Comparison of ENCODE assay signal across 37 cellular contexts in the genomic region with DNA sequence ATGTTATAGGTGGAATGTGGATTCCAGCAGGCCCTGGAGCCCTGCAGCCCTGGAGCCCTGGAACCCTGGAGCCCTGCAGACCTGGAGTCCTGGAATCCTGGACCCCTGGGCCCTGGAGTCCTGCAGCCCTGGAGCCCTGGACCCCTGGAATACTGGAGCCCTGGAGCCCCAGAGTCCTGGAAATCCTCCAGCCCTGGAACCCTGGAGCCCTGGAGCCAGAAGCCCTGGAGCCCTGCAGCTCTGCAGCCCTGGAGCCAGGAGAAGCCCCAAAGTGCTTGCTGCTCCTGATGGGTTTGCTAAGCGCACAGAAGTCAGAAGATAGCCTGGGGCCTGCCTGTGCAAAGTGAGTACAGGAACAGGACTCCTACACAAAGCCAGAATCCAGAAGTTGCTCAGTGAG.
A peak's percentile ranks its signal among the peaks of the same experiment; 100 is the strongest.
DNase-seq lines count a peak whose midpoint lies in the region; ATAC-seq, FAIRE-seq and TF ChIP-seq lines count a peak whose summit lies in the region.
"Had no signal": no experiment of that assay in that cellular context is flagged by ENCODE, and none has a peak within 500 bp of the region (broad histone marks: within the 10 kb centered on the region; RNA-seq: fewer than 3 reads in every experiment).

No MANE protein-coding gene starts in this region.

- peaks cover 7 to 10% (median 8%) of the 10 kb centered on the region in 3 donors for H3K4me1 Mint-ChIP-seq in T-cell

- no peaks in the 10 kb centered on the region for H3K36me3 Mint-ChIP-seq in T-cell
- H3K36me3 Mint-ChIP-seq: CD14-positive monocyte; CD4-positive, alpha-beta memory T cell; CD4-positive, CD25-positive, alpha-beta regulatory T cell; CD8-positive, alpha-beta memory T cell; CD8-positive, alpha-beta T cell had no signal

- POLR2A ChIA-PET in T-cell (lab: Charles Lee), result no interaction called here

- TF ChIP-seq POLR2A in esophagus muscularis mucosa (IDR thresholded peaks at IDR 0.05; ENCODE audit: low read depth), result no peak

- no peak for TF ChIP-seq EP300 in esophagus muscularis mucosa (IDR thresholded peaks at IDR 0.05)

- no peak for ATAC-seq in T-cell (replicated peaks in 1 of 4)
- ATAC-seq: CD8-positive, alpha-beta T cell had no signal

- H3K36me3 ChIP-seq in right atrium auricular region (no peaks in the 10 kb centered on the region), left ventricle myocardium inferior (no peaks in the 10 kb centered on the region), esophagus muscularis mucosa (no peaks in the 10 kb centered on the region), kidney (ENCODE audit: control insufficient read depth in 1 of 2, insufficient read depth in 2 of 2, low read length in 2 of 2) (no peaks in the 10 kb centered on the region)
- H3K36me3 ChIP-seq: BE2C; BLaER1; BLaER1 treated with 17β-estradiol and CSF1 and Interleukin-3, amounts not matched to agents 10 nM and 100 nM had no signal

- intact Hi-C loops in left ventricle myocardium inferior (cut with micrococcal nuclease) (no loop called here), esophagus muscularis mucosa (cut with DNase I) (no loop called here), kidney (cut with DNase I) (loop anchor here (5.0 kb wide), 1 partner anchor 216 kb away; no protein-coding TSS in a partner anchor)

- H3K27me3 ChIP-seq in right atrium auricular region, result no peaks in the 10 kb centered on the region
- peaks cover 29% of the 10 kb centered on the region for H3K27me3 ChIP-seq in left ventricle myocardium inferior (ENCODE audit: low read depth)
- no peaks in the 10 kb centered on the region for H3K27me3 ChIP-seq in esophagus muscularis mucosa
- H3K27me3 ChIP-seq: BE2C; BLaER1; BLaER1 treated with 17β-estradiol and CSF1 and Interleukin-3, amounts not matched to agents 10 nM and 100 nM had no signal

- no peak for FAIRE-seq in kidney (lab: Jason Lieb, UNC)
- FAIRE-seq: A204.1, A549, D721Med had no signal

- H3K4me3 ChIP-seq in right atrium auricular region (no peak overlapping the region), left ventricle myocardium inferior (no peak overlapping the region), coronary artery (no peak overlapping the region), esophagus muscularis mucosa (no peak overlapping the region), kidney (ENCODE audit: low read length in 2 of 2) (no peak overlapping the region)
- H3K4me3 ChIP-seq: A549; BLaER1; BLaER1 treated with 17β-estradiol and CSF1 and Interleukin-3, amounts not matched to agents 10 nM and 100 nM had no signal

- no peak overlapping the region for H3K9ac ChIP-seq in kidney (ENCODE audit: low read length in 2 of 2)
- H3K9ac ChIP-seq: BLaER1; BLaER1 treated with 17β-estradiol and CSF1 and Interleukin-3, amounts not matched to agents 10 nM and 100 nM had no signal

- no peak overlapping the region for H3K27ac Mint-ChIP-seq in T-cell
- H3K27ac Mint-ChIP-seq: B cell; CD14-positive monocyte; CD4-positive, alpha-beta memory T cell; CD4-positive, alpha-beta T cell; CD4-positive, CD25-positive, alpha-beta regulatory T cell; CD8-positive, alpha-beta memory T cell; CD8-positive, alpha-beta T cell had no signal

- DNase-seq in right atrium auricular region (ENCODE audit: low spot score), result peak; percentile 52
- no peak for DNase-seq in left ventricle myocardium inferior
- peak; percentile 53 for DNase-seq in coronary artery (ENCODE audit: low spot score)
- peak; percentile 87 for DNase-seq in esophagus muscularis mucosa (ENCODE audit: extremely low spot score)
- peak; percentile 46 for DNase-seq in kidney
- DNase-seq in NCI-H1092 treated with DMSO at 0.1 percent for 48 hours (lab: John Stamatoyannopoulos, UW), result no peak
- no peak for DNase-seq in T-cell
- no peak for DNase-seq in SW480 (ENCODE audit: low spot score)
- DNase-seq: 8988T; ACHN; AML-193; BE2C; C1 segment of cervical spinal cord; Caco-2; Calu3; CD4-positive, alpha-beta memory T cell; CD4-positive, alpha-beta T cell; CD4-positive, CD25-positive, alpha-beta regulatory T cell; CD8-positive, alpha-beta memory T cell; CD8-positive, alpha-beta T cell; COR-L47; DMS 273 treated with DMSO at 0.1 percent for 48 hours; DMS153; DMS53; DMS79; DMS79 treated with DMSO at 0.1 percent for 48 hours; DND-41; EL had no signal

- H3K4me1 ChIP-seq in right atrium auricular region, result no peaks in the 10 kb centered on the region
- peaks cover 4% of the 10 kb centered on the region for H3K4me1 ChIP-seq in left ventricle myocardium inferior
- peaks cover 0 to 21% (median 18%) of the 10 kb centered on the region in 4 donors for H3K4me1 ChIP-seq in esophagus muscularis mucosa
- peaks cover 0 to 3% of the 10 kb centered on the region in 2 donors for H3K4me1 ChIP-seq in kidney (ENCODE audit: control insufficient read depth in 1 of 2, insufficient read depth in 1 of 2, low read depth in 1 of 2, low read length in 2 of 2)
- H3K4me1 ChIP-seq: BE2C; BLaER1; BLaER1 treated with 17β-estradiol and CSF1 and Interleukin-3, amounts not matched to agents 10 nM and 100 nM; Caco-2 had no signal

- no peak for TF ChIP-seq CTCF in right atrium auricular region (IDR thresholded peaks at IDR 0.05)
- no peak for TF ChIP-seq CTCF in left ventricle myocardium inferior (IDR thresholded peaks at IDR 0.05; ENCODE audit: borderline replicate concordance)
- no peak for TF ChIP-seq CTCF in coronary artery (IDR thresholded peaks at IDR 0.05)
- no peak for TF ChIP-seq CTCF in esophagus muscularis mucosa (IDR thresholded peaks at IDR 0.05)
- TF ChIP-seq CTCF in kidney (IDR thresholded peaks at IDR 0.05; ENCODE audit: borderline replicate concordance, extremely low read depth, insufficient read depth), result no peak

- WGBS in esophagus muscularis mucosa, result 100% methylated on average over 1 of the region's 1 CpG

- H3K9me3 ChIP-seq in right atrium auricular region (no peaks in the 10 kb centered on the region), left ventricle myocardium inferior (replicated peaks) (peaks cover 12% of the 10 kb centered on the region), esophagus muscularis mucosa (peaks cover 0 to 4% (median 0%) of the 10 kb centered on the region in 4 donors), kidney (ENCODE audit: control insufficient read depth in 1 of 2, low read length in 2 of 2) (no peaks in the 10 kb centered on the region)
- H3K9me3 ChIP-seq: A549, BE2C, Caco-2 had no signal

- no peak overlapping the region for H3K4me3 Mint-ChIP-seq in T-cell
- H3K4me3 Mint-ChIP-seq: CD14-positive monocyte; CD4-positive, alpha-beta memory T cell; CD4-positive, alpha-beta T cell; CD4-positive, CD25-positive, alpha-beta regulatory T cell; CD8-positive, alpha-beta memory T cell had no signal

- CTCF ChIA-PET in T-cell (lab: Charles Lee), result interaction anchor here in 1 of 2 donors (0.5 kb wide), 1 partner anchor 139 kb away, joined by 3 read pairs; no protein-coding TSS in a partner anchor

- peaks cover 0 to 5% (median 0%) of the 10 kb centered on the region in 3 donors for H3K9me3 Mint-ChIP-seq in T-cell

- H3K27ac ChIP-seq in right atrium auricular region (no peak overlapping the region), left ventricle myocardium inferior (replicated peaks) (no peak overlapping the region), coronary artery (no peak overlapping the region), esophagus muscularis mucosa (replicated peaks in 1 of 4) (no peak overlapping the region), kidney (ENCODE audit: low read depth in 2 of 2, low read length in 2 of 2) (no peak overlapping the region)
- H3K27ac ChIP-seq: 22Rv1; BLaER1; BLaER1 treated with 17β-estradiol and CSF1 and Interleukin-3, amounts not matched to agents 10 nM and 100 nM; C4-2B had no signal

- peaks cover 10 to 22% of the 10 kb centered on the region in 2 donors for H3K27me3 Mint-ChIP-seq in T-cell

Comparison
In these comparisons a context has a peak if more than half of its experiments do, and no peak if none do; other contexts are left out.
1. DNase-seq: peak in right atrium auricular region (single experiment), coronary artery (single experiment), esophagus muscularis mucosa (single experiment) and kidney (single experiment); none in left ventricle myocardium inferior (single experiment), NCI-H1092 treated with DMSO at 0.1 percent for 48 hours (single experiment), T-cell (0 of 34) and SW480 (single experiment).